In the genomic region with DNA sequence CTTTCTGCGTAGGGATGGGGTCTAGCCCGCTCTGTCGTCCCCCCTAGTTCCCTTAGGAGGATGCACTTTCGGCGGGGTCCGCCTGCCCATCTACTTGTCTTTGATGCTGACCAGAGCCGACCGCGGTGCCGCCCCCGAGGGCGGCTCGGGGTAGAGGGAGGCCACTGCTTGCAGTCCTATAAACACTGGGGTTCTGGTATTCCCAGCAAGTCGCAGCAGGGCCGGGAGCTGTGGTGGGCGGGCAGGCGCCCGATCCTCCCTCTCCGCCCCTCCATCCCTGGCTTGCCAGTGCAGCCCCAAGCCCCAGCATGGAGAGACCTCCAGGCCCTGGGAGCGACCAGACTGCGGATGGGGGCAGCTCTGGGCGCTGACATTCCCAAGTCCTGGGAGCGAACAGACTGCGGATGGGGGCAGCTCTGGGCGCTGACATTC, we compare ENCODE assay signal across 8 cellular contexts. TPM values are rescaled to one million over a fixed set of nuclear protein-coding genes. Genes with fewer than 3 reads are reported as not detected.
A peak's percentile ranks its signal among the peaks of the same experiment; 100 is the strongest.
DNase-seq lines count a peak whose midpoint lies in the region; ATAC-seq and TF ChIP-seq lines count a peak whose summit lies in the region.

No MANE protein-coding gene starts in this region.

- 9% methylated on average over 9 of the region's 25 CpGs for WGBS in suprapubic skin

- H3K27ac Mint-ChIP-seq in activated naive CD4-positive, alpha-beta T cell treated with anti-CD3 and anti-CD28 coated beads for 36 hours = no peak overlapping the region
- H3K27ac Mint-ChIP-seq in activated naive CD8-positive, alpha-beta T cell = peak overlapping the region; percentile 28
- peak overlapping the region in 4 of 6 donors; percentile 30 to 73 (median 56) for H3K27ac Mint-ChIP-seq in immature natural killer cell

- no peak for ATAC-seq in GM18909 (IDR thresholded peaks at IDR 0.05; ENCODE audit: poor library complexity, unreplicated experiment)
- no peak for ATAC-seq in GM18907 (IDR thresholded peaks at IDR 0.05; ENCODE audit: unreplicated experiment)

- intact Hi-C loops in activated naive CD4-positive, alpha-beta T cell treated with anti-CD3 and anti-CD28 coated beads for 36 hours (cut with micrococcal nuclease) = loop anchor here (1.0 kb wide), 1 partner anchor 31 kb away; a partner anchor contains a TSS

- H3K4me1 ChIP-seq in suprapubic skin = peaks cover 60% of the 10 kb centered on the region

- DNase-seq in activated naive CD4-positive, alpha-beta T cell treated with anti-CD3 and anti-CD28 coated beads for 36 hours = no peak
- no peak for DNase-seq in activated naive CD4-positive, alpha-beta T cell treated with Interleukin-2 at 50 U/mL for 16 hours
- DNase-seq in immature natural killer cell = no peak
- DNase-seq in suprapubic skin (ENCODE audit: low spot score in 2 of 2) = no peak
- no peak for DNase-seq in DMS153 (lab: John Stamatoyannopoulos, UW)

- no peaks in the 10 kb centered on the region for H3K9me3 ChIP-seq in suprapubic skin

- no peak for TF ChIP-seq EP300 in suprapubic skin (IDR thresholded peaks at IDR 0.05)

- H3K36me3 Mint-ChIP-seq in activated naive CD4-positive, alpha-beta T cell treated with anti-CD3 and anti-CD28 coated beads for 36 hours (ENCODE audit: low read depth) = no peaks in the 10 kb centered on the region
- no peaks in the 10 kb centered on the region for H3K36me3 Mint-ChIP-seq in activated naive CD8-positive, alpha-beta T cell
- H3K36me3 Mint-ChIP-seq in immature natural killer cell = no peaks in the 10 kb centered on the region

- no peaks in the 10 kb centered on the region for H3K9me3 Mint-ChIP-seq in activated naive CD4-positive, alpha-beta T cell treated with anti-CD3 and anti-CD28 coated beads for 36 hours
- no peaks in the 10 kb centered on the region for H3K9me3 Mint-ChIP-seq in activated naive CD8-positive, alpha-beta T cell (ENCODE audit: low read depth)
- H3K9me3 Mint-ChIP-seq in immature natural killer cell = no peaks in the 10 kb centered on the region

- TF ChIP-seq CTCF in suprapubic skin (IDR thresholded peaks at IDR 0.05) = no peak

- H3K27me3 ChIP-seq in suprapubic skin = no peaks in the 10 kb centered on the region

- CTCF ChIA-PET in activated naive CD4-positive, alpha-beta T cell treated with anti-CD3 and anti-CD28 coated beads for 36 hours (lab: Charles Lee) = interaction anchor here (0.6 to 2.4 kb wide), 7 partner anchors 9 to 65 kb away, joined by 3 to 8 read pairs (median 4); no protein-coding TSS in a partner anchor

- peaks cover 6% of the 10 kb centered on the region for H3K36me3 ChIP-seq in suprapubic skin

- peak overlapping the region; percentile 81 for H3K27ac ChIP-seq in suprapubic skin

- peaks cover 14% of the 10 kb centered on the region for H3K4me1 Mint-ChIP-seq in activated naive CD4-positive, alpha-beta T cell treated with anti-CD3 and anti-CD28 coated beads for 36 hours (ENCODE audit: low read depth)
- peaks cover 21% of the 10 kb centered on the region for H3K4me1 Mint-ChIP-seq in activated naive CD8-positive, alpha-beta T cell (ENCODE audit: low read depth)
- H3K4me1 Mint-ChIP-seq in immature natural killer cell = peaks cover 13 to 15% of the 10 kb centered on the region in 2 donors

- peak overlapping the region; percentile 69 for H3K4me3 Mint-ChIP-seq in activated naive CD4-positive, alpha-beta T cell treated with anti-CD3 and anti-CD28 coated beads for 36 hours
- H3K4me3 Mint-ChIP-seq in activated naive CD8-positive, alpha-beta T cell = peak overlapping the region; percentile 90
- H3K4me3 Mint-ChIP-seq in immature natural killer cell = peak overlapping the region; percentile 79 to 87 (median 81)

- no peak for TF ChIP-seq POLR2A in suprapubic skin (IDR thresholded peaks at IDR 0.05)

- peaks cover 2% of the 10 kb centered on the region for H3K27me3 Mint-ChIP-seq in activated naive CD4-positive, alpha-beta T cell treated with anti-CD3 and anti-CD28 coated beads for 36 hours (ENCODE audit: low read depth)
- H3K27me3 Mint-ChIP-seq in activated naive CD8-positive, alpha-beta T cell = no peaks in the 10 kb centered on the region
- H3K27me3 Mint-ChIP-seq in immature natural killer cell (ENCODE audit: low read depth in 3 of 3) = peaks cover 0 to 3% (median 1%) of the 10 kb centered on the region in 3 donors

- H3K4me3 ChIP-seq in suprapubic skin = peak overlapping the region; percentile 69

RNA-seq across cellular contexts. Expression of a gene that starts 0.8 kb away (rescaled TPM):
- total RNA-seq in activated naive CD4-positive, alpha-beta T cell treated with anti-CD3 and anti-CD28 coated beads for 36 hours = 1 to 10 TPM; 6.8 to 8.6 TPM
- polyA plus RNA-seq in immature natural killer cell = 10 to 100 TPM in 2 of 3 donors, 1 to 10 TPM in 1; 3.3 to 12.1 (median 11.4) TPM
- 100 to 1,000 TPM in 2 of 4 donors, 10 to 100 TPM in 2; 81.7 to 146 (median 116) TPM for total RNA-seq in suprapubic skin

RNA-seq across cellular contexts. Expression of a gene that starts 31.8 kb away (rescaled TPM):
- 100 to 1,000 TPM; 156 to 171 TPM for total RNA-seq in activated naive CD4-positive, alpha-beta T cell treated with anti-CD3 and anti-CD28 coated beads for 36 hours
- 100 to 1,000 TPM; 219 to 304 (median 265) TPM for polyA plus RNA-seq in immature natural killer cell
- 10 to 100 TPM; 16.2 to 41.9 (median 29.7) TPM for total RNA-seq in suprapubic skin

RNA-seq across cellular contexts. Expression of a gene that starts 32.0 kb away (rescaled TPM):
- total RNA-seq in activated naive CD4-positive, alpha-beta T cell treated with anti-CD3 and anti-CD28 coated beads for 36 hours = 1 to 10 TPM; 1.5 to 3.6 TPM
- 1 to 10 TPM in 2 of 3 donors, under 1 TPM in 1; 0.82 to 5.9 (median 1.4) TPM for polyA plus RNA-seq in immature natural killer cell
- total RNA-seq in suprapubic skin = 1 to 10 TPM; 2.2 to 3.6 (median 2.9) TPM

RNA-seq across cellular contexts. Expression of a gene that starts 47.4 kb away (rescaled TPM):
- under 1 TPM; 0.15 to 0.26 TPM for total RNA-seq in activated naive CD4-positive, alpha-beta T cell treated with anti-CD3 and anti-CD28 coated beads for 36 hours
- 1 to 10 TPM in 1 of 3 donors, under 1 TPM in 2; 0.23 to 2.0 (median 0.24) TPM for polyA plus RNA-seq in immature natural killer cell
- under 1 TPM in 1 of 4 donors, not detected in 3; 0.21 TPM for total RNA-seq in suprapubic skin

Comparison
In these comparisons a context has a peak if more than half of its experiments do, and no peak if none do; other contexts are left out.
1. RNA of a gene that starts 0.8 kb away (total RNA-seq): 81.7 to 146 TPM in suprapubic skin; 6.8 to 8.6 TPM in activated naive CD4-positive, alpha-beta T cell treated with anti-CD3 and anti-CD28 coated beads for 36 hours; every median in the first group is over 4 times any median in the second.
2. Peak in every context shown above with its lines, with median percentiles within 50 percentile points of each other: H3K4me3 Mint-ChIP-seq.